Comparison of ENCODE assay signal across 12 cellular contexts in genomic region chr4:186627226-186627865, GRCh38.
DNase-seq lines count a peak whose midpoint lies in the region; ATAC-seq, FAIRE-seq and TF ChIP-seq lines count a peak whose summit lies in the region.
"Had no signal": no experiment of that assay in that cellular context is flagged by ENCODE, and none has a peak within 500 bp of the region (broad histone marks: within the 10 kb centered on the region; RNA-seq: fewer than 3 reads in every experiment).

No MANE protein-coding gene starts in this region.

- no peak for ATAC-seq in HG02840 (IDR thresholded peaks at IDR 0.05; ENCODE audit: low FRiP score, unreplicated experiment)
- ATAC-seq in GM21576 (IDR thresholded peaks at IDR 0.05; ENCODE audit: unreplicated experiment), result no peak

- DNase-seq in astrocyte of the hippocampus (ENCODE audit: low read depth, low spot score), result peak; percentile 46
- DNase-seq in mesothelial cell of epicardium (ENCODE audit: low spot score in 2 of 2, unreplicated experiment in 2 of 2), result no peak
- no peak for DNase-seq in caudate nucleus (lab: John Stamatoyannopoulos, UW)
- DNase-seq in globus pallidus (ENCODE audit: low spot score), result no peak
- DNase-seq: NCI-H2029; stimulated activated naive CD4-positive, alpha-beta T cell had no signal

- H3K27ac ChIP-seq in KOPT-K1 (ENCODE audit: low read depth, low read length, poor library complexity, severe bottlenecking) (peak overlapping the region; percentile 88), caudate nucleus (ENCODE audit: low read depth, low read length) (no peak overlapping the region)
- H3K27ac ChIP-seq: VCaP had no signal

- peak; percentile 67 for FAIRE-seq in G401.6 (lab: Jason Lieb, UNC)
- FAIRE-seq: D721Med had no signal

- TF ChIP-seq CTCF in mesothelial cell of epicardium (IDR thresholded peaks at IDR 0.05; ENCODE audit: unreplicated experiment), result no peak

- H3K36me3 ChIP-seq in KOPT-K1 (ENCODE audit: insufficient read depth, low read length), result peaks cover 47% of the 10 kb centered on the region

- H3K4me3 Mint-ChIP-seq in mesothelial cell of epicardium, result no peak overlapping the region

- peak overlapping the region; percentile 22 for H3K27ac Mint-ChIP-seq in mesothelial cell of epicardium

- H3K9me3 Mint-ChIP-seq in mesothelial cell of epicardium, result no peaks in the 10 kb centered on the region

- H3K9me3 ChIP-seq in KOPT-K1 (ENCODE audit: insufficient read depth, low read length, poor library complexity, severe bottlenecking), result no peaks in the 10 kb centered on the region

- no peaks in the 10 kb centered on the region for H3K27me3 Mint-ChIP-seq in mesothelial cell of epicardium (ENCODE audit: low read depth)

- H3K4me1 Mint-ChIP-seq in mesothelial cell of epicardium, result peaks cover 31% of the 10 kb centered on the region

- H3K36me3 Mint-ChIP-seq in mesothelial cell of epicardium, result peaks cover 58% of the 10 kb centered on the region
